ENCODE assay signal across 8 cellular contexts in genomic region chr1:212558665-212559480, GRCh38. TPM values are rescaled to one million over a fixed set of nuclear protein-coding genes. Genes with fewer than 3 reads are reported as not detected.
DNase-seq lines count a peak whose midpoint lies in the region; ATAC-seq, FAIRE-seq and TF ChIP-seq lines count a peak whose summit lies in the region.

No MANE protein-coding gene starts in this region.

- H3K4me3 ChIP-seq in astrocyte (ENCODE audit: insufficient read depth, low read depth, low read length) (peak overlapping the region; percentile 68), rectal smooth muscle tissue (ENCODE audit: low read length) (peak overlapping the region; percentile 72), vagina (peak overlapping the region; percentile 74 to 79)

- peaks cover 7% of the 10 kb centered on the region for H3K4me1 Mint-ChIP-seq in T-helper 2 cell treated with Interferon-gamma antibody and Interleukin-4, amounts not matched to agents 5 μg/mL and 100 μg/mL, for 36 hours (ENCODE audit: low read depth)
- H3K4me1 Mint-ChIP-seq in astrocyte (ENCODE audit: low read depth, unreplicated experiment): peaks cover 9% of the 10 kb centered on the region

- H3K36me3 Mint-ChIP-seq in T-helper 2 cell treated with Interferon-gamma antibody and Interleukin-4, amounts not matched to agents 5 μg/mL and 100 μg/mL, for 36 hours (ENCODE audit: low read depth): peaks cover 6% of the 10 kb centered on the region
- no peaks in the 10 kb centered on the region for H3K36me3 Mint-ChIP-seq in astrocyte (ENCODE audit: low read depth, unreplicated experiment)

- H3K27me3 ChIP-seq in astrocyte (ENCODE audit: insufficient read depth, low read length): no peaks in the 10 kb centered on the region
- H3K27me3 ChIP-seq in rectal smooth muscle tissue (ENCODE audit: control insufficient read depth, insufficient read depth, low read length): no peaks in the 10 kb centered on the region
- H3K27me3 ChIP-seq in vagina: no peaks in the 10 kb centered on the region

- H2AFZ ChIP-seq in astrocyte (ENCODE audit: low read depth, low read length): peak overlapping the region; percentile 77

- H3K36me3 ChIP-seq in astrocyte (ENCODE audit: insufficient read depth, low read length): no peaks in the 10 kb centered on the region
- no peaks in the 10 kb centered on the region for H3K36me3 ChIP-seq in rectal smooth muscle tissue (ENCODE audit: control insufficient read depth, insufficient read depth, low read length)
- H3K36me3 ChIP-seq in vagina: no peaks in the 10 kb centered on the region

- H3K9me3 ChIP-seq in astrocyte (ENCODE audit: insufficient read depth, low read depth, low read length) (no peaks in the 10 kb centered on the region), vagina (no peaks in the 10 kb centered on the region)

- H3K4me2 ChIP-seq in astrocyte (ENCODE audit: low read length): peak overlapping the region; percentile 93

- H3K27ac ChIP-seq in astrocyte (ENCODE audit: low read depth, low read length): peak overlapping the region; percentile 90
- peak overlapping the region; percentile 85 for H3K27ac ChIP-seq in rectal smooth muscle tissue (ENCODE audit: low read depth, low read length)
- H3K27ac ChIP-seq in vagina: peak overlapping the region; percentile 99

- peak; percentile 28 for DNase-seq in NCI-H1694 (lab: John Stamatoyannopoulos, UW)
- DNase-seq in T-helper 2 cell treated with Interferon-gamma antibody and Interleukin-4, amounts not matched to agents 5 μg/mL and 100 μg/mL, for 36 hours (ENCODE audit: low spot score): peak; percentile 83
- DNase-seq in astrocyte (ENCODE audit: low read depth): peak; percentile 80
- peak; percentile 90 for DNase-seq in hepatic stellate cell (ENCODE audit: low spot score)
- DNase-seq in vagina (ENCODE audit: extremely low spot score in 2 of 2): peak in 1 of 2 donors; percentile 96

- no peak for FAIRE-seq in astrocyte (lab: Jason Lieb, UNC)

- no peaks in the 10 kb centered on the region for H3K79me2 ChIP-seq in astrocyte (ENCODE audit: insufficient read depth, low read length)

- H3K27me3 Mint-ChIP-seq in T-helper 2 cell treated with Interferon-gamma antibody and Interleukin-4, amounts not matched to agents 5 μg/mL and 100 μg/mL, for 36 hours (ENCODE audit: low read depth): peaks cover 38% of the 10 kb centered on the region
- no peaks in the 10 kb centered on the region for H3K27me3 Mint-ChIP-seq in astrocyte (ENCODE audit: low read depth, unreplicated experiment)

- TF ChIP-seq POLR2A in GM18505 (IDR thresholded peaks at IDR 0.05; ENCODE audit: borderline replicate concordance, extremely low read depth, insufficient read depth, insufficient read length) (peak; percentile 67), vagina (IDR thresholded peaks at IDR 0.05) (peak; percentile 9 to 77)

- no peaks in the 10 kb centered on the region for H3K9me3 Mint-ChIP-seq in T-helper 2 cell treated with Interferon-gamma antibody and Interleukin-4, amounts not matched to agents 5 μg/mL and 100 μg/mL, for 36 hours
- no peaks in the 10 kb centered on the region for H3K9me3 Mint-ChIP-seq in astrocyte (ENCODE audit: unreplicated experiment)

- ATAC-seq in GM18505 (IDR thresholded peaks at IDR 0.05; ENCODE audit: unreplicated experiment): peak; percentile 89
- ATAC-seq in HG02938 (IDR thresholded peaks at IDR 0.05; ENCODE audit: unreplicated experiment): peak; percentile 95

- TF ChIP-seq CTCF in astrocyte (IDR thresholded peaks at IDR 0.05; ENCODE audit: insufficient read depth, low read depth, low read length) (no peak), vagina (IDR thresholded peaks at IDR 0.05) (peak in 1 of 3 experiments; percentile 5)

- H4K20me1 ChIP-seq in astrocyte (ENCODE audit: insufficient read depth, low read length): no peaks in the 10 kb centered on the region

- H3K9ac ChIP-seq in astrocyte (ENCODE audit: low read length) (peak overlapping the region; percentile 95), rectal smooth muscle tissue (ENCODE audit: low read length) (peak overlapping the region; percentile 83)

- peak overlapping the region; percentile 88 for H3K4me3 Mint-ChIP-seq in T-helper 2 cell treated with Interferon-gamma antibody and Interleukin-4, amounts not matched to agents 5 μg/mL and 100 μg/mL, for 36 hours
- H3K4me3 Mint-ChIP-seq in astrocyte (ENCODE audit: unreplicated experiment): peak overlapping the region; percentile 77

- H3K27ac Mint-ChIP-seq in T-helper 2 cell treated with Interferon-gamma antibody and Interleukin-4, amounts not matched to agents 5 μg/mL and 100 μg/mL, for 36 hours: peak overlapping the region; percentile 99
- H3K27ac Mint-ChIP-seq in astrocyte (ENCODE audit: unreplicated experiment): peak overlapping the region; percentile 99

- H3K4me1 ChIP-seq in astrocyte (ENCODE audit: insufficient read depth, low read length) (peaks cover 23% of the 10 kb centered on the region), rectal smooth muscle tissue (ENCODE audit: control insufficient read depth, insufficient read depth, low read length) (peaks cover 8% of the 10 kb centered on the region), vagina (peaks cover 4% of the 10 kb centered on the region)

- intact Hi-C loops in vagina (cut with DNase I): loop anchor here (2.0 to 10.0 kb wide), 2 partner anchors 48 to 64 kb away; no protein-coding TSS in a partner anchor

RNA-seq across cellular contexts. Expression of gene ATF3, which starts 49.7 kb away (rescaled TPM):
- total RNA-seq in astrocyte (72.5 and 87.6 TPM in 2 replicates), vagina (34.9 TPM)
